Comparison of ENCODE assay signal across 23 cellular contexts in genomic region chr2:176689711-176690110, GRCh38.
"Had no signal": no experiment of that assay in that cellular context is flagged by ENCODE, and none has a peak within 500 bp of the region (broad histone marks: within the 10 kb centered on the region; RNA-seq: fewer than 3 reads in every experiment).

No MANE protein-coding gene starts in this region.

- H3K4me1 ChIP-seq: colonic mucosa, esophagus squamous epithelium, foreskin keratinocyte, gastrocnemius medialis, gastroesophageal sphincter had no signal

- H3K9me3 ChIP-seq: colonic mucosa, esophagus muscularis mucosa, esophagus squamous epithelium, gastrocnemius medialis, gastroesophageal sphincter, heart left ventricle, heart right ventricle had no signal

- ATAC-seq: effector memory CD8-positive, alpha-beta T cell; esophagus mucosa; foreskin keratinocyte; gastrocnemius medialis; gastroesophageal sphincter; heart left ventricle; heart right ventricle had no signal

- H3K36me3 ChIP-seq: colonic mucosa, esophagus muscularis mucosa, esophagus squamous epithelium, gastrocnemius medialis, gastroesophageal sphincter, heart left ventricle, heart right ventricle had no signal

- H3K27ac ChIP-seq: colonic mucosa, coronary artery, dorsolateral prefrontal cortex, epithelial cell of prostate, esophagus muscularis mucosa, esophagus squamous epithelium, foreskin keratinocyte, gastrocnemius medialis, gastroesophageal sphincter, heart left ventricle, heart right ventricle had no signal

- H3K27me3 ChIP-seq: colonic mucosa, esophagus muscularis mucosa, gastrocnemius medialis had no signal

- DNase-seq: colonic mucosa; cortex of kidney; dermis blood vessel endothelial cell; dorsolateral prefrontal cortex; effector CD4-positive, alpha-beta T cell; effector CD8-positive, alpha-beta T cell; effector memory CD4-positive, alpha-beta T cell; effector memory CD8-positive, alpha-beta T cell; endodermal cell; erythroblast; esophagus squamous epithelium; foreskin fibroblast; foreskin keratinocyte; foreskin melanocyte; gastrocnemius medialis; glutamatergic neuron; heart left ventricle; heart right ventricle had no signal

- H3K4me3 ChIP-seq: colonic mucosa, coronary artery, dorsolateral prefrontal cortex, esophagus muscularis mucosa, esophagus squamous epithelium, gastrocnemius medialis, gastroesophageal sphincter, heart left ventricle, heart right ventricle had no signal
